In the genomic region with DNA sequence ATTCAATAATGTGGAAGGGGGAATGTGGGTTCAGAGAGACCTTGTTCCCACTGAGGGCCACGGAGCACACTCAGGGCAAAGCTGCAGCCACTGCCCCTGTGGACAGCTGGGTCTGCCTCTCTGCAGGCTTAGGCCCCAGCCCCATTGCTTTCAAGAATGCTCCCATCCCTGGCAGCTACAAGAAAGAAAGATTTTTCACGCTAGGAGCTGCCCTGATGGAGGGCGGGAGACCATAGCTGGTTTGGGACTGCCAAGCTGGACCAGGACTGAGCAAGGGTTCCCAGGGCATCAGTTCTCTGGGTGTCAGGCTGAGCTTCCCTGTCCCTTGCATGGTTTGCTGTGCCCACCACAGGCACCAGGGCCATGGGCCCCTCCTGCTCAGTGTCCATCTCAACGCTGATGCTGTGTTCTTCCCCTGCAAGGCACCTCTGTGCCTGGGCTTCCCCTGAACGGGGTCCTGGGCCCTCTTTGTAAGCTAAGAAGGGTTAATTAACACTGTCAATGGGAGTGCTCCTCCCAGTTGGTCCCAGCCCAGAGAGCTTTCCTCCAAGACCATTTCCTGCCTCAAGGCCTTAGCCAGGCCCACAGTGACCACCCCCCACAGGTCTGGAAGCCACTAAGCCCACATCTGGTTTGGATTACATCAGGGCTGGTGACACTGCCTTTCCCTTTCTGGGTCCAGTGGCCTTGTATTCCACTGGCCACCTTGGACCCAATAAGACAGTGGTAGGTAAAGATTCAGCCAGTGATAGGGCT, we compare ENCODE assay signal across 15 cellular contexts. TPM values are rescaled to one million over a fixed set of nuclear protein-coding genes. Genes with fewer than 3 reads are reported as not detected.
DNase-seq lines count a peak whose midpoint lies in the region; ATAC-seq and TF ChIP-seq lines count a peak whose summit lies in the region.
"Had no signal": no experiment of that assay in that cellular context is flagged by ENCODE, and none has a peak within 500 bp of the region (broad histone marks: within the 10 kb centered on the region; RNA-seq: fewer than 3 reads in every experiment).

No MANE protein-coding gene starts in this region.

- DNase-seq in A172 (ENCODE audit: low spot score) = peak; percentile 74
- DNase-seq in HCEC 1CT = peak; percentile 32
- DNase-seq in RWPE2 (ENCODE audit: low spot score) = peak; percentile 74
- no peak for DNase-seq in left ventricle myocardium inferior
- no peak for DNase-seq in dorsolateral prefrontal cortex
- DNase-seq in NCI-H146 treated with DMSO at 0.1 percent for 48 hours (lab: John Stamatoyannopoulos, UW; ENCODE audit: unreplicated experiment) = no peak
- no peak for DNase-seq in GM19238 (ENCODE audit: insufficient read length, low spot score)
- DNase-seq: activated CD4-positive, alpha-beta T cell treated with anti-CD3 and anti-CD28 coated beads for 48 hours; NCI-H1417 treated with DMSO at 0.1 percent for 48 hours had no signal

- H3K4me1 ChIP-seq in RWPE2 (ENCODE audit: insufficient read depth, poor library complexity, severe bottlenecking) (peaks cover 35% of the 10 kb centered on the region), left ventricle myocardium inferior (peaks cover 57% of the 10 kb centered on the region)
- H3K4me1 ChIP-seq: pancreas had no signal

- H3K27me3 ChIP-seq in RWPE2 (ENCODE audit: insufficient read depth, poor library complexity, severe bottlenecking) = no peaks in the 10 kb centered on the region
- H3K27me3 ChIP-seq in left ventricle myocardium inferior (ENCODE audit: low read depth) = no peaks in the 10 kb centered on the region
- no peaks in the 10 kb centered on the region for H3K27me3 ChIP-seq in dorsolateral prefrontal cortex
- H3K27me3 ChIP-seq: pancreas, testis had no signal

- H3K9me3 ChIP-seq in RWPE2 (ENCODE audit: severe bottlenecking) = no peaks in the 10 kb centered on the region
- H3K9me3 ChIP-seq in left ventricle myocardium inferior (replicated peaks) = no peaks in the 10 kb centered on the region
- H3K9me3 ChIP-seq: pancreas, testis had no signal

- H3K36me3 ChIP-seq in RWPE2 (ENCODE audit: low read depth) (no peaks in the 10 kb centered on the region), left ventricle myocardium inferior (no peaks in the 10 kb centered on the region)
- H3K36me3 ChIP-seq: pancreas had no signal

- intact Hi-C loops in left ventricle myocardium inferior (cut with micrococcal nuclease) = no loop called here
- intact Hi-C loops in dorsolateral prefrontal cortex (cut with DNase I) = loop anchor here in 1 of 2 donors (5.0 kb wide), 1 partner anchor 195 kb away; no protein-coding TSS in a partner anchor

- no peak overlapping the region for H3K4me3 ChIP-seq in RWPE2 (ENCODE audit: severe bottlenecking)
- no peak overlapping the region for H3K4me3 ChIP-seq in left ventricle myocardium inferior
- H3K4me3 ChIP-seq in dorsolateral prefrontal cortex = no peak overlapping the region
- H3K4me3 ChIP-seq: pancreas, testis had no signal

- ATAC-seq in RWPE2 (ENCODE audit: low read depth) (no peak), GM18517 (IDR thresholded peaks at IDR 0.05; ENCODE audit: unreplicated experiment) (no peak)

- H3K27ac ChIP-seq in RWPE2 (ENCODE audit: poor library complexity, severe bottlenecking) (peak overlapping the region; percentile 9), left ventricle myocardium inferior (replicated peaks) (peak overlapping the region; percentile 42), dorsolateral prefrontal cortex (peak overlapping the region in 2 of 59 donors; percentile 9 to 40)
- H3K27ac ChIP-seq: pancreas had no signal

- TF ChIP-seq CTCF in RWPE2 (IDR thresholded peaks at IDR 0.05; ENCODE audit: poor library complexity, severe bottlenecking) (no peak), left ventricle myocardium inferior (IDR thresholded peaks at IDR 0.05; ENCODE audit: borderline replicate concordance) (no peak), dorsolateral prefrontal cortex (IDR thresholded peaks at IDR 0.05 in 54 of 56, conservative IDR thresholded peaks at IDR 0.05 in 2 of 56; ENCODE audit: low read depth in 1 of 56, partially characterized antibody in 56 of 56) (no peak)

RNA-seq across cellular contexts. Expression of a gene that starts 8.4 kb away (rescaled TPM):
- total RNA-seq in A172 (2014; rRNA removed; shearing (Covaris generic)) = 2.4 TPM in 1 of 2 replicates, not detected in the other
- 1.6 TPM for total RNA-seq in left ventricle myocardium inferior
- total RNA-seq in dorsolateral prefrontal cortex = 1 to 10 TPM in 59 of 120 experiments, under 1 TPM in 50, not detected in 11; 0.29 to 3.8 (median 1.0) TPM
- total RNA-seq: NCI-H460; PC-3; T-helper 2 cell treated with Interferon-gamma antibody and Interleukin-4, amounts not matched to agents 100 ng/mL and 5 ng/mL, for 36 hours had no signal

RNA-seq across cellular contexts. Expression of a gene that starts 17.9 kb away (rescaled TPM):
- 0.55 and 0.91 TPM in 2 replicates for total RNA-seq in A172 (2014; rRNA removed; shearing (Covaris generic))
- total RNA-seq in left ventricle myocardium inferior (0.25 TPM), dorsolateral prefrontal cortex (1 to 10 TPM in 27 of 120 experiments, under 1 TPM in 76, not detected in 17; 0.16 to 4.8 (median 0.64) TPM)

RNA-seq across cellular contexts. Expression of a gene that starts 33.3 kb away (rescaled TPM):
- total RNA-seq in A172 (2014; rRNA removed; shearing (Covaris generic)) = 2.4 and 2.5 TPM in 2 replicates
- total RNA-seq in left ventricle myocardium inferior (5.1 TPM), dorsolateral prefrontal cortex (10 to 100 TPM in 24 of 120 experiments, 1 to 10 TPM in 96; 4.0 to 19.1 (median 8.0) TPM)
- total RNA-seq: NCI-H460; PC-3; T-helper 2 cell treated with Interferon-gamma antibody and Interleukin-4, amounts not matched to agents 100 ng/mL and 5 ng/mL, for 36 hours had no signal

RNA-seq across cellular contexts. Expression of a gene that starts 33.4 kb away (rescaled TPM):
- 0.12 and 0.24 TPM in 2 replicates for total RNA-seq in A172 (2014; rRNA removed; shearing (Covaris generic))
- total RNA-seq in left ventricle myocardium inferior (0.05 TPM), dorsolateral prefrontal cortex (10 to 100 TPM in 3 of 120 experiments, 1 to 10 TPM in 117; 2.6 to 11.1 (median 5.7) TPM)
- total RNA-seq: NCI-H460; PC-3; T-helper 2 cell treated with Interferon-gamma antibody and Interleukin-4, amounts not matched to agents 100 ng/mL and 5 ng/mL, for 36 hours had no signal

Comparison
In these comparisons a context has a peak if more than half of its experiments do, and no peak if none do; other contexts are left out.
1. DNase-seq: peak in A172 (single experiment), HCEC 1CT (single experiment) and RWPE2 (single experiment); none in left ventricle myocardium inferior (single experiment), dorsolateral prefrontal cortex (0 of 10), NCI-H146 treated with DMSO at 0.1 percent for 48 hours (single experiment) and GM19238 (single experiment).